11 cellular contexts compared by ENCODE assay signal in the genomic region with DNA sequence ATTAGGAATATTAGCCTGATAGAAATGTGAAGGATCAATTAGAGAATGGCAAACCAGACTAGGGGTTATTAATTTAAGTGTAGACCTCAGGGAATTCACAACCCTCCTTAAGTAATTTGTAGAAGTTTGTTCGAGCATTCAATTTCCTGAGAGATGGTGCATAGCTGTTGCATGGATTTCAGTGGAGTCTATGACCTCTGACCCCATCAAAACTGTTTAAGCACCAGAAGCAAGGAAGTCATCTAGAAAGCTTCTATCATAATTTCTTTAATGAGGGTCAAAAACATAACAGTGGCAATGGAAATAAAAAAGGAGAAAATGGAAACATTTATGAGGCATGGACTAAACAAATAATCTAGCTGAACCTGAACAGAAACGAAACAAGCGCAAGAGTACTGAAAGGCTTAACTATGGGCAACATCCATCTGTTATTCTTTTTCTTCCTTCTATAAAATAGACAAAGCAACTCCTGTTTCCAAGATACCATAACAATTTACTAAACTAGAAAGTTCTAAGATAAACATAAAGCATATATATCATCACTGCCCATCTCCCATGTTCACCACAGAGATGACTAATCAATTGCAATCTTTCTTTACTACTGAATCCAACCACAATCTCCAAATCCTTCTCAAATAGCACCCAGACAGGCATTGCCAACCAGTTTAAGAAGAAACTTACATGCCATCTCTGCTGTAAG.
DNase-seq lines count a peak whose midpoint lies in the region; TF ChIP-seq lines count a peak whose summit lies in the region.
"Had no signal": no experiment of that assay in that cellular context is flagged by ENCODE, and none has a peak within 500 bp of the region (broad histone marks: within the 10 kb centered on the region; RNA-seq: fewer than 3 reads in every experiment).

No MANE protein-coding gene starts in this region.

- no peak overlapping the region for H3K4me3 ChIP-seq in astrocyte of the spinal cord (ENCODE audit: low read depth, low read length)

- TF ChIP-seq CTCF in astrocyte of the spinal cord (IDR thresholded peaks at IDR 0.05; ENCODE audit: low read depth, low read length) = no peak

- in situ Hi-C loops in astrocyte of the spinal cord (cut with HindIII; ENCODE audit: low sequenced_read_pairs) = no loop called here

- peak; percentile 56 for DNase-seq in EH (ENCODE audit: low read depth)
- peak; percentile 67 for DNase-seq in NCI-H69 (lab: John Stamatoyannopoulos, UW)
- DNase-seq in astrocyte of the spinal cord (ENCODE audit: low read depth, low spot score) = peak; percentile 66
- DNase-seq in iris pigment epithelial cell (ENCODE audit: low read depth) = peak; percentile 78
- no peak for DNase-seq in SHP77 (lab: John Stamatoyannopoulos, UW)
- no peak for DNase-seq in AML-193 (lab: John Stamatoyannopoulos, UW)
- no peak for DNase-seq in RKO (ENCODE audit: low spot score)
- no peak for DNase-seq in retina
- DNase-seq: activated B cell treated with CpG ODN at 0.5 μM for 24 hours; activated CD8-positive, alpha-beta memory T cell treated with anti-CD3 and anti-CD28 coated beads, Interleukin-2, amount 10 ng/mL, durations not matched to agents 7 days and 5 days; activated naive CD4-positive, alpha-beta T cell treated with anti-CD3 and anti-CD28 coated beads for 36 hours had no signal

Comparison
In these comparisons a context has a peak if more than half of its experiments do, and no peak if none do; other contexts are left out.
1. DNase-seq: peak in EH (single experiment), NCI-H69 (single experiment), astrocyte of the spinal cord (single experiment) and iris pigment epithelial cell (single experiment); none in SHP77 (0 of 2), AML-193 (0 of 2), RKO (single experiment) and retina (single experiment).